In the genomic region with DNA sequence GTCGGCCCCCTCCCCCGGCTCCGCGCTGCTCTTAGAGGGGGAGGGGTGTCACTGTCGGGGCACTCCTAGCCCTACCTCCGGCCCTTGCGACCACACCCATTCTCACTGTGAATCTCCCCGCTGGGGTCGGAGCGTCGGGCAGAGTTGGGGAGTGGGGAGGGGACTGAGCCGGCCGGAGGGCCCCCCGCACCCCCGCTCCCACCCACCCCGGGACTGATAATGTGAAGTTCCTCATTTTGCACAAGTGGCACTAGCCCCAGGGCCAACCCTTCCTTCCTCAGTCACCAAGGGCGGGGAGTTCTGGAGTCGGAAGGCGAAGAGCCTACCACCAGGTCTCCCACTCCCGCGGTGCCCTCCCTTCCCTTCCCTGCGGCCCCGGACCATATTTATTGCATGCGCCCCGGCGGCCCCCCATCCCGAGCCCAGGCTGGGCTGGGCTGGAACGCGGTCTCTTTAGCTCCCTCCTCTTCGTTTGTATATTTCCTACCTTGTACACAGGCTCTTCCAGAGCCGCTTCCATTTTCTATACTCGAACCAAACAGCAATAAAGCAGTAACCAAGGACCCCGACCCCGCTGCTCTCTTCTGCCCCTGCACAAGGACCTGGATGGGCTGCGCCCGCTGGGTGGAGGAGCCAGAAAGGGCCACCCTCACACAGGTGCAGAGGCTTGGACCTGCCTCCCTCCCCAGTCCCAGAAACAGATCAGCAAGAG, we compare ENCODE assay signal across 9 cellular contexts. TPM values are rescaled to one million over a fixed set of nuclear protein-coding genes. Genes with fewer than 3 reads are reported as not detected.
DNase-seq lines count a peak whose midpoint lies in the region; TF ChIP-seq lines count a peak whose summit lies in the region.
"Had no signal": no experiment of that assay in that cellular context is flagged by ENCODE, and none has a peak within 500 bp of the region (broad histone marks: within the 10 kb centered on the region; RNA-seq: fewer than 3 reads in every experiment).

No MANE protein-coding gene starts in this region.

- H3K4me1 ChIP-seq in esophagus squamous epithelium (peaks cover 51 to 98% (median 53%) of the 10 kb centered on the region in 3 donors), prostate gland (replicated peaks) (no peaks in the 10 kb centered on the region), Caco-2 (no peaks in the 10 kb centered on the region)

- H3K4me3 ChIP-seq in esophagus squamous epithelium (peak overlapping the region in 3 of 4 donors; percentile 48 to 74 (median 69)), prostate gland (no peak overlapping the region), Caco-2 (ENCODE audit: low read depth, low read length) (no peak overlapping the region)

- 55 to 71% methylated on average over 6 to 27 of the region's 36 CpGs for WGBS in esophagus squamous epithelium, 2 donors
- WGBS in prostate gland: 61% methylated on average over 35 of the region's 36 CpGs

- no peak overlapping the region for H3K4me3 Mint-ChIP-seq in Caco-2 (ENCODE audit: unreplicated experiment)

- peak overlapping the region; percentile 68 to 93 (median 87) for H3K27ac ChIP-seq in esophagus squamous epithelium
- peak overlapping the region; percentile 75 to 82 for H3K27ac ChIP-seq in prostate gland

- POLR2A ChIA-PET in Caco-2 (lab: Charles Lee): no interaction called here

- no peaks in the 10 kb centered on the region for H3K9me3 Mint-ChIP-seq in Caco-2 (ENCODE audit: unreplicated experiment)

- no peaks in the 10 kb centered on the region for H3K4me1 Mint-ChIP-seq in Caco-2 (ENCODE audit: low read depth, unreplicated experiment)

- DNase-seq in GDM1 (lab: John Stamatoyannopoulos, UW) (peak; percentile 86), NOMO-1 treated with DMSO at 0.1 percent for 48 hours (lab: John Stamatoyannopoulos, UW; ENCODE audit: unreplicated experiment) (peak; percentile 70), esophagus squamous epithelium (lab: John Stamatoyannopoulos, UW) (no peak), prostate gland (ENCODE audit: low spot score) (no peak), DMS79 (lab: John Stamatoyannopoulos, UW) (no peak), Caco-2 (no peak), HK-2 (ENCODE audit: unreplicated experiment) (no peak), activated gamma-delta T cell (lab: John Stamatoyannopoulos, UW) (no peak)

- H3K36me3 ChIP-seq in esophagus squamous epithelium (peaks cover 0 to 56% (median 0%) of the 10 kb centered on the region in 3 donors), prostate gland (no peaks in the 10 kb centered on the region), Caco-2 (ENCODE audit: control insufficient read depth, insufficient read depth, low read length) (0 out of 2 replicates have a peak, but pooled peaks cover under 1% of the 10 kb centered on the region)

- H3K36me3 Mint-ChIP-seq in Caco-2 (ENCODE audit: insufficient read depth, unreplicated experiment): peaks cover 11% of the 10 kb centered on the region

- BruUV-seq in Caco-2 (replicated peaks; lab: Mats Ljungman, UMichigan): no TSS peak

- peaks cover 0 to 50% (median 5%) of the 10 kb centered on the region in 4 donors for H3K27me3 ChIP-seq in esophagus squamous epithelium
- H3K27me3 ChIP-seq in prostate gland (replicated peaks; ENCODE audit: insufficient read depth): no peaks in the 10 kb centered on the region
- no peaks in the 10 kb centered on the region for H3K27me3 ChIP-seq in Caco-2 (replicated peaks; ENCODE audit: control insufficient read depth, insufficient read depth, low read length)

- TF ChIP-seq POLR2A in esophagus squamous epithelium (IDR thresholded peaks at IDR 0.05) (no peak), prostate gland (IDR thresholded peaks at IDR 0.05) (no peak)

- no peak for TF ChIP-seq CTCF in esophagus squamous epithelium (IDR thresholded peaks at IDR 0.05)
- TF ChIP-seq CTCF in prostate gland (IDR thresholded peaks at IDR 0.05): no peak
- no peak for TF ChIP-seq CTCF in Caco-2 (IDR thresholded peaks at IDR 0.05; ENCODE audit: insufficient read depth in 1 of 2, low read depth in 1 of 2, low read length in 1 of 2, severe bottlenecking in 1 of 2, unreplicated experiment in 1 of 2)

- intact Hi-C loops in esophagus squamous epithelium (cut with DNase I) (loop anchor here (5.0 kb wide), 1 partner anchor 183 kb away; no protein-coding TSS in a partner anchor), prostate gland (cut with DNase I) (loop anchor here (2.0 to 10.0 kb wide), 3 partner anchors 33 to 336 kb away; no protein-coding TSS in a partner anchor), Caco-2 (cut with micrococcal nuclease; ENCODE audit: unreplicated experiment) (loop anchor here (10.0 kb wide), 1 partner anchor 226 kb away; no protein-coding TSS in a partner anchor)

- no peaks in the 10 kb centered on the region for H3K27me3 Mint-ChIP-seq in Caco-2 (ENCODE audit: insufficient read depth, unreplicated experiment)

- H3K9me3 ChIP-seq in esophagus squamous epithelium: no peaks in the 10 kb centered on the region
- H3K9me3 ChIP-seq in prostate gland: no peaks in the 10 kb centered on the region
- H3K9me3 ChIP-seq in Caco-2: no peaks in the 10 kb centered on the region

- CTCF ChIA-PET in Caco-2 (lab: Charles Lee): interaction anchor here (0.6 to 1.1 kb wide), 3 partner anchors 8 to 603 kb away, joined by 3 to 6 read pairs (median 3); a partner anchor contains a TSS

- no peak overlapping the region for H3K27ac Mint-ChIP-seq in Caco-2 (ENCODE audit: unreplicated experiment)

RNA-seq across cellular contexts. Expression of a gene that starts 4.4 kb away (rescaled TPM):
- 10 to 100 TPM in 1 of 4 donors, 1 to 10 TPM in 3; 2.1 to 14.1 (median 5.9) TPM for total RNA-seq in esophagus squamous epithelium
- total RNA-seq in prostate gland: 10 to 100 TPM; 20.5 to 33.1 TPM
- total RNA-seq in Caco-2 (2022): 0.59 and 1.8 TPM in 2 replicates

RNA-seq across cellular contexts. Expression of a gene that starts 17.5 kb away (rescaled TPM):
- 10 to 100 TPM; 42.3 to 70.5 (median 53.2) TPM for total RNA-seq in esophagus squamous epithelium
- total RNA-seq in prostate gland: 10 to 100 TPM; 52.2 to 57.5 TPM
- 33.1 and 39.3 TPM in 2 replicates for total RNA-seq in Caco-2 (2022)

RNA-seq across cellular contexts. Expression of a gene that starts 29.3 kb away (rescaled TPM):
- total RNA-seq in esophagus squamous epithelium (10 to 100 TPM; 14.9 to 55.7 (median 22.7) TPM), prostate gland (10 to 100 TPM; 61.4 to 84.1 TPM), Caco-2 (2022) (52.0 and 52.8 TPM in 2 replicates)

RNA-seq across cellular contexts. Expression of a gene that starts 34.1 kb away (rescaled TPM):
- total RNA-seq in esophagus squamous epithelium: 1 to 10 TPM; 1.1 to 4.0 (median 2.0) TPM
- 10 to 100 TPM in 1 of 2 donors, 1 to 10 TPM in 1; 8.3 to 21.5 TPM for total RNA-seq in prostate gland
- total RNA-seq in Caco-2 (2022): 0.54 and 0.60 TPM in 2 replicates
- total RNA-seq: kidney epithelial cell had no signal

Comparison
In these comparisons a context has a peak if more than half of its experiments do, and no peak if none do; other contexts are left out.
1. DNase-seq: peak in GDM1 (single experiment) and NOMO-1 treated with DMSO at 0.1 percent for 48 hours (single experiment); none in esophagus squamous epithelium (single experiment), prostate gland (single experiment), DMS79 (single experiment), Caco-2 (0 of 2), HK-2 (single experiment) and activated gamma-delta T cell (single experiment).
2. H3K4me3 ChIP-seq: peak in esophagus squamous epithelium (3 of 4); none in prostate gland (0 of 2) and Caco-2 (single experiment).